Comparison of ENCODE assay signal across 8 cellular contexts in genomic region chr3:177337548-177338331, GRCh38.
DNase-seq lines count a peak whose midpoint lies in the region; ATAC-seq, FAIRE-seq and TF ChIP-seq lines count a peak whose summit lies in the region.

No MANE protein-coding gene starts in this region.

- H3K27me3 Mint-ChIP-seq in astrocyte (ENCODE audit: low read depth, unreplicated experiment): no peaks in the 10 kb centered on the region

- intact Hi-C loops in spleen (cut with DNase I; ENCODE audit: low total_unique reads) (no loop called here), upper lobe of right lung (cut with DNase I) (no loop called here)

- no peak for TF ChIP-seq CTCF in GM12865 (IDR thresholded peaks at IDR 0.05; ENCODE audit: insufficient read depth, low read depth, low read length, missing control alignments)
- TF ChIP-seq CTCF in astrocyte (IDR thresholded peaks at IDR 0.05; ENCODE audit: insufficient read depth, low read depth, low read length): no peak
- TF ChIP-seq CTCF in spleen (IDR thresholded peaks at IDR 0.05 in 8 of 11, conservative IDR thresholded peaks at IDR 0.05 in 3 of 11): no peak
- TF ChIP-seq CTCF in upper lobe of right lung (IDR thresholded peaks at IDR 0.05): no peak

- no peak overlapping the region for H3K9ac ChIP-seq in astrocyte (ENCODE audit: low read length)

- no peaks in the 10 kb centered on the region for H3K79me2 ChIP-seq in astrocyte (ENCODE audit: insufficient read depth, low read length)

- ATAC-seq in GM21825 (IDR thresholded peaks at IDR 0.05; ENCODE audit: unreplicated experiment): peak; percentile 77
- ATAC-seq in upper lobe of right lung: no peak

- H3K4me1 Mint-ChIP-seq in astrocyte (ENCODE audit: low read depth, unreplicated experiment): peaks cover 29% of the 10 kb centered on the region

- no peak overlapping the region for H3K4me3 Mint-ChIP-seq in astrocyte (ENCODE audit: unreplicated experiment)

- H4K20me1 ChIP-seq in astrocyte (ENCODE audit: insufficient read depth, low read length): no peaks in the 10 kb centered on the region

- H3K36me3 ChIP-seq in astrocyte (ENCODE audit: insufficient read depth, low read length): no peaks in the 10 kb centered on the region
- H3K36me3 ChIP-seq in spleen: no peaks in the 10 kb centered on the region
- no peaks in the 10 kb centered on the region for H3K36me3 ChIP-seq in upper lobe of right lung

- TF ChIP-seq POLR2A in spleen (IDR thresholded peaks at IDR 0.05): no peak

- no peaks in the 10 kb centered on the region for H3K9me3 Mint-ChIP-seq in astrocyte (ENCODE audit: unreplicated experiment)

- H3K27ac ChIP-seq in astrocyte (ENCODE audit: low read depth, low read length) (peak overlapping the region; percentile 4), spleen (peak overlapping the region in 5 of 8 donors; percentile 45 to 80 (median 79)), upper lobe of right lung (no peak overlapping the region)

- no peak overlapping the region for H2AFZ ChIP-seq in astrocyte (ENCODE audit: low read depth, low read length)

- no peak overlapping the region for H3K27ac Mint-ChIP-seq in astrocyte (ENCODE audit: unreplicated experiment)

- H3K4me2 ChIP-seq in astrocyte (ENCODE audit: low read length): no peak overlapping the region

- H3K4me1 ChIP-seq in astrocyte (ENCODE audit: insufficient read depth, low read length) (peaks cover 16% of the 10 kb centered on the region), spleen (peaks cover 28 to 79% (median 63%) of the 10 kb centered on the region in 6 donors), upper lobe of right lung (peaks cover 41% of the 10 kb centered on the region)

- H3K27me3 ChIP-seq in astrocyte (ENCODE audit: insufficient read depth, low read length): no peaks in the 10 kb centered on the region
- no peaks in the 10 kb centered on the region for H3K27me3 ChIP-seq in spleen (replicated peaks in 1 of 7)
- no peaks in the 10 kb centered on the region for H3K27me3 ChIP-seq in upper lobe of right lung

- H3K4me3 ChIP-seq in GM12865 (ENCODE audit: low read depth, low read length) (no peak overlapping the region), astrocyte (ENCODE audit: insufficient read depth, low read depth, low read length) (no peak overlapping the region), spleen (no peak overlapping the region), upper lobe of right lung (no peak overlapping the region)

- H3K36me3 Mint-ChIP-seq in astrocyte (ENCODE audit: low read depth, unreplicated experiment): no peaks in the 10 kb centered on the region

- FAIRE-seq in astrocyte (lab: Jason Lieb, UNC): no peak

- DNase-seq in GM12865 (ENCODE audit: low read depth) (peak; percentile 91), NCI-H226 (peak; percentile 49), astrocyte (ENCODE audit: low read depth) (peak; percentile 85), spleen (no peak), upper lobe of right lung (no peak), 8988T (no peak), retina (no peak)

- 60 to 78% (median 69%) methylated on average over 9 of the region's 9 CpGs for WGBS in spleen, 5 donors

- no peaks in the 10 kb centered on the region for H3K9me3 ChIP-seq in astrocyte (ENCODE audit: insufficient read depth, low read depth, low read length)
- H3K9me3 ChIP-seq in spleen: no peaks in the 10 kb centered on the region
- H3K9me3 ChIP-seq in upper lobe of right lung: no peaks in the 10 kb centered on the region

Comparison
In these comparisons a context has a peak if more than half of its experiments do, and no peak if none do; other contexts are left out.
1. DNase-seq: peak in GM12865 (single experiment), NCI-H226 (single experiment) and astrocyte (single experiment); none in spleen (single experiment), upper lobe of right lung (single experiment), 8988T (single experiment) and retina (single experiment).